ENCODE assay signal across 16 cellular contexts in genomic region chr13:102680133-102680717, GRCh38. TPM values are rescaled to one million over a fixed set of nuclear protein-coding genes. Genes with fewer than 3 reads are reported as not detected.
DNase-seq lines count a peak whose midpoint lies in the region; ATAC-seq, FAIRE-seq and TF ChIP-seq lines count a peak whose summit lies in the region.
"Had no signal": no experiment of that assay in that cellular context is flagged by ENCODE, and none has a peak within 500 bp of the region (broad histone marks: within the 10 kb centered on the region; RNA-seq: fewer than 3 reads in every experiment).

No MANE protein-coding gene starts in this region.

- H3K27me3 ChIP-seq in HL-60 (ENCODE audit: insufficient read depth, poor library complexity, severe bottlenecking), result no peaks in the 10 kb centered on the region
- H3K27me3 ChIP-seq in K562 (ENCODE audit: control insufficient read depth in 2 of 2, insufficient read depth in 2 of 2, low read length in 2 of 2), result no peaks in the 10 kb centered on the region
- H3K27me3 ChIP-seq: sigmoid colon had no signal

- no peaks in the 10 kb centered on the region for H3K9me3 Mint-ChIP-seq in activated naive CD4-positive, alpha-beta T cell treated with anti-CD3 and anti-CD28 coated beads, Interleukin-2, amount 50 U/mL, for 24 hours
- H3K9me3 Mint-ChIP-seq in stimulated activated effector memory CD8-positive, alpha-beta T cell treated with anti-CD3 and anti-CD28 coated beads, Interleukin-12 subunit alpha, Interleukin-12 subunit beta, amount 100 ng/mL, for 72 hours, result peaks cover 3% of the 10 kb centered on the region

- no peak overlapping the region for H2AFZ ChIP-seq in K562 (ENCODE audit: low read depth, low read length)
- H2AFZ ChIP-seq: parathyroid adenoma had no signal

- POLR2A ChIA-PET in K562 (lab: Yijun Ruan, JAX), result no interaction called here

- no peaks in the 10 kb centered on the region for H3K79me2 ChIP-seq in K562 (ENCODE audit: control insufficient read depth, insufficient read depth, low read length)
- H3K79me2 ChIP-seq: parathyroid adenoma had no signal

- H3K36me3 Mint-ChIP-seq in activated naive CD4-positive, alpha-beta T cell treated with anti-CD3 and anti-CD28 coated beads, Interleukin-2, amount 50 U/mL, for 24 hours, result peaks cover 14% of the 10 kb centered on the region
- peaks cover 58% of the 10 kb centered on the region for H3K36me3 Mint-ChIP-seq in stimulated activated effector memory CD8-positive, alpha-beta T cell treated with anti-CD3 and anti-CD28 coated beads, Interleukin-12 subunit alpha, Interleukin-12 subunit beta, amount 100 ng/mL, for 72 hours

- no peak for DNase-seq in activated naive CD4-positive, alpha-beta T cell (lab: John Stamatoyannopoulos, UW)
- DNase-seq in HL-60 (ENCODE audit: low read depth in 1 of 2, low spot score in 1 of 2) (no peak), K562 (ENCODE audit: extremely low read depth in 1 of 4, low spot score in 3 of 4) (no peak), RCC 7860 (ENCODE audit: low spot score) (no peak)
- DNase-seq in stimulated activated effector memory CD8-positive, alpha-beta T cell treated with anti-CD3 and anti-CD28 coated beads, Interleukin-12 subunit alpha, Interleukin-12 subunit beta, amount 100 ng/mL, for 72 hours (ENCODE audit: low spot score in 2 of 2), result no peak
- DNase-seq: amygdala; effector CD4-positive, alpha-beta T cell; KG1; NCI-H1930; sigmoid colon; T-helper 9 cell had no signal

- peak overlapping the region; percentile 18 for H3K27ac ChIP-seq in HL-60 (replicated peaks)
- no peak overlapping the region for H3K27ac ChIP-seq in K562 (ENCODE audit: extremely low read depth, low read depth, low read length)
- H3K27ac ChIP-seq: parathyroid adenoma, sigmoid colon had no signal

- H4K20me1 ChIP-seq in K562 (replicated peaks; ENCODE audit: control insufficient read depth, insufficient read depth, low read length), result no peaks in the 10 kb centered on the region

- no peak for TF ChIP-seq RAD21 in K562 (CRISPR knock-in tag; conservative IDR thresholded peaks at IDR 0.05 in 1 of 2, IDR thresholded peaks at IDR 0.05 in 1 of 2)

- TF ChIP-seq CTCF in HL-60 (IDR thresholded peaks at IDR 0.05; ENCODE audit: insufficient read depth, low read length) (no peak), K562 (IDR thresholded peaks at IDR 0.05 in 2 of 3, conservative IDR thresholded peaks at IDR 0.05 in 1 of 3; ENCODE audit: insufficient read depth in 2 of 3, low read depth in 1 of 3, low read length in 3 of 3) (no peak)

- 13% methylated on average over 1 of the region's 4 CpGs for WGBS in K562 (ENCODE audit: insufficient coverage, low coverage, missing lambda C conversion rate)

- no peak overlapping the region for H3K9ac ChIP-seq in K562 (ENCODE audit: insufficient read depth in 1 of 2, low read depth in 2 of 2, low read length in 2 of 2)
- H3K9ac ChIP-seq: parathyroid adenoma had no signal

- FAIRE-seq in K562 (lab: Jason Lieb, UNC) (no peak), RCC 7860 (lab: Jason Lieb, UNC) (no peak)

- no peaks in the 10 kb centered on the region for H3K9me3 ChIP-seq in K562 (replicated peaks; ENCODE audit: control insufficient read depth, insufficient read depth, low read depth, low read length)
- H3K9me3 ChIP-seq: sigmoid colon had no signal

- CTCF ChIA-PET in K562 (lab: Yijun Ruan, JAX; ENCODE audit: low intra/inter-chr PET ratio), result no interaction called here

- in situ Hi-C loops in K562 (cut with MboI), result no loop called here

- H3K27me3 Mint-ChIP-seq in activated naive CD4-positive, alpha-beta T cell treated with anti-CD3 and anti-CD28 coated beads, Interleukin-2, amount 50 U/mL, for 24 hours, result no peaks in the 10 kb centered on the region

- H3K36me3 ChIP-seq in K562 (ENCODE audit: control insufficient read depth, insufficient read depth, low read length), result peaks cover 42% of the 10 kb centered on the region

- TF ChIP-seq POLR2A in K562 (conservative IDR thresholded peaks at IDR 0.05), result no peak

- H3K4me3 ChIP-seq in HL-60 (replicated peaks; ENCODE audit: insufficient read depth, low read length), result no peak overlapping the region
- no peak overlapping the region for H3K4me3 ChIP-seq in K562
- H3K4me3 ChIP-seq: sigmoid colon had no signal

- no peak for TF ChIP-seq EP300 in K562 (IDR thresholded peaks at IDR 0.05; ENCODE audit: low read length)

- no peak overlapping the region for H3K4me2 ChIP-seq in K562 (ENCODE audit: insufficient read depth, low read length)

- peak overlapping the region; percentile 1 for H3K27ac Mint-ChIP-seq in activated naive CD4-positive, alpha-beta T cell treated with anti-CD3 and anti-CD28 coated beads, Interleukin-2, amount 50 U/mL, for 24 hours
- H3K27ac Mint-ChIP-seq in stimulated activated effector memory CD8-positive, alpha-beta T cell treated with anti-CD3 and anti-CD28 coated beads, Interleukin-12 subunit alpha, Interleukin-12 subunit beta, amount 100 ng/mL, for 72 hours, result peak overlapping the region; percentile 58

- ATAC-seq in K562 (peak; percentile 60), GM21786 (IDR thresholded peaks at IDR 0.05; ENCODE audit: unreplicated experiment) (no peak), GM21723 (IDR thresholded peaks at IDR 0.05; ENCODE audit: unreplicated experiment) (no peak)
- no peak for ATAC-seq in stimulated activated effector memory CD8-positive, alpha-beta T cell treated with anti-CD3 and anti-CD28 coated beads, Interleukin-12 subunit alpha, Interleukin-12 subunit beta, amount 100 ng/mL, for 72 hours

- no peak overlapping the region for H3K4me3 Mint-ChIP-seq in activated naive CD4-positive, alpha-beta T cell treated with anti-CD3 and anti-CD28 coated beads, Interleukin-2, amount 50 U/mL, for 24 hours
- H3K4me3 Mint-ChIP-seq in stimulated activated effector memory CD8-positive, alpha-beta T cell treated with anti-CD3 and anti-CD28 coated beads, Interleukin-12 subunit alpha, Interleukin-12 subunit beta, amount 100 ng/mL, for 72 hours, result no peak overlapping the region

- H3K4me1 ChIP-seq in K562 (replicated peaks in 1 of 2; ENCODE audit: control insufficient read depth in 2 of 2, insufficient read depth in 2 of 2, low read length in 2 of 2), result no peaks in the 10 kb centered on the region
- H3K4me1 ChIP-seq: parathyroid adenoma, sigmoid colon had no signal

- intact Hi-C loops in K562 (cut with micrococcal nuclease), result no loop called here

- no TSS peak for BruUV-seq in K562 (replicated peaks; lab: Mats Ljungman, UMichigan)

- H3K9me1 ChIP-seq in K562 (ENCODE audit: control insufficient read depth, insufficient read depth, low read length), result no peaks in the 10 kb centered on the region

- H3K4me1 Mint-ChIP-seq in activated naive CD4-positive, alpha-beta T cell treated with anti-CD3 and anti-CD28 coated beads, Interleukin-2, amount 50 U/mL, for 24 hours, result peaks cover 26% of the 10 kb centered on the region
- H3K4me1 Mint-ChIP-seq in stimulated activated effector memory CD8-positive, alpha-beta T cell treated with anti-CD3 and anti-CD28 coated beads, Interleukin-12 subunit alpha, Interleukin-12 subunit beta, amount 100 ng/mL, for 72 hours, result peaks cover 30% of the 10 kb centered on the region

TF ChIP-seq in K562, 482 proteins besides CTCF, POLR2A, EP300 and RAD21:
- no peak for TF ChIP-seq ZNF655 (CRISPR knock-in tag; IDR thresholded peaks at IDR 0.05)
- no peak for TF ChIP-seq ZC3H4 (CRISPR knock-in tag; IDR thresholded peaks at IDR 0.05; ENCODE audit: borderline replicate concordance)
- TF ChIP-seq ZNF57 (CRISPR knock-in tag; IDR thresholded peaks at IDR 0.05), result no peak
- TF ChIP-seq ZNF3 (CRISPR knock-in tag; IDR thresholded peaks at IDR 0.05), result no peak
- TF ChIP-seq ZFPM2 (CRISPR knock-in tag; IDR thresholded peaks at IDR 0.05), result no peak
- no peak for TF ChIP-seq TRIM28 (IDR thresholded peaks at IDR 0.05)
- TF ChIP-seq, protein P1, sequence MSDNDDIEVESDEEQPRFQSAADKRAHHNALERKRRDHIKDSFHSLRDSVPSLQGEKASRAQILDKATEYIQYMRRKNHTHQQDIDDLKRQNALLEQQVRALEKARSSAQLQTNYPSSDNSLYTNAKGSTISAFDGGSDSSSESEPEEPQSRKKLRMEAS (CRISPR knock-in tag; IDR thresholded peaks at IDR 0.05), result no peak
- TF ChIP-seq MEIS2 (IDR thresholded peaks at IDR 0.05; ENCODE audit: partially characterized antibody), result no peak
- no peak for TF ChIP-seq PHF21A (IDR thresholded peaks at IDR 0.05; ENCODE audit: borderline replicate concordance, low read depth)

RNA-seq across cellular contexts. Expression of gene METTL21C, which starts 14.6 kb away (rescaled TPM):
- total RNA-seq in K562 (2011; cell fraction: chromatin; rRNA removed; ENCODE audit: low replicate concordance), result not detected in 2 replicates
- not detected in 2 replicates for total RNA-seq in K562 (2011; cell fraction: nucleolus; rRNA removed)
- not detected in 2 replicates for total RNA-seq in K562 (2011; cell fraction: nucleoplasm; rRNA removed)
- total RNA-seq in K562 (2014; rRNA removed) (not detected in 2 replicates), K562 (2014; rRNA removed; fragmentation: Illumina TruSeq; extraction: Trizol) (not detected in 2 replicates), K562 (2015; rRNA removed; fragmentation: Illumina TruSeq; extraction: Trizol) (not detected in 2 replicates), K562 (2021) (not detected in 2 replicates)
- polyA plus RNA-seq in K562 (2011; rRNA removed) (not detected in 2 replicates), K562 (2014; fragmentation: Illumina TruSeq; extraction: Trizol) (not detected in 2 replicates), K562 (2014; fragmentation: Nextera tagmentation; extraction: Ambion mirVana) (not detected), K562 (2014; rRNA removed) (not detected in 2 replicates)
- not detected in 2 replicates for polyA plus RNA-seq in K562 (2011; cell fraction: cytosol; rRNA removed)
- polyA plus RNA-seq in K562 (2011; cell fraction: nucleus; rRNA removed), result not detected in 2 replicates
- polyA plus RNA-seq in K562 (2012), result not detected in 2 replicates
- not detected in 2 replicates for polyA minus RNA-seq in K562 (2011; rRNA and poly(A)+ RNA removed)
- polyA minus RNA-seq in K562 (2011; cell fraction: cytosol; rRNA and poly(A)+ RNA removed), result not detected in 2 replicates
- polyA minus RNA-seq in K562 (2011; cell fraction: nucleus; rRNA and poly(A)+ RNA removed), result not detected in 2 replicates
- polyA plus RNA-seq: liver, sigmoid colon had no signal
